28 cellular contexts compared by ENCODE assay signal in genomic region chr3:26346497-26346896, GRCh38.
"Had no signal": no experiment of that assay in that cellular context is flagged by ENCODE, and none has a peak within 500 bp of the region (broad histone marks: within the 10 kb centered on the region; RNA-seq: fewer than 3 reads in every experiment).

No MANE protein-coding gene starts in this region.

- FAIRE-seq: colon, endometrium, endothelial cell of umbilical vein, frontal cortex had no signal

- H3K4me3 ChIP-seq: colonic mucosa, coronary artery, dorsolateral prefrontal cortex, esophagus muscularis mucosa, esophagus squamous epithelium, gastrocnemius medialis, gastroesophageal sphincter, heart left ventricle, heart right ventricle had no signal

- H3K27me3 ChIP-seq: colonic mucosa, dorsolateral prefrontal cortex, esophagus muscularis mucosa, esophagus squamous epithelium, foreskin keratinocyte, gastrocnemius medialis, gastroesophageal sphincter, heart left ventricle, heart right ventricle had no signal

- H3K36me3 ChIP-seq: colonic mucosa, esophagus muscularis mucosa, esophagus squamous epithelium, gastrocnemius medialis, gastroesophageal sphincter, heart left ventricle, heart right ventricle had no signal

- H3K27ac ChIP-seq: colonic mucosa, coronary artery, dorsolateral prefrontal cortex, epithelial cell of prostate, esophagus muscularis mucosa, esophagus squamous epithelium, foreskin keratinocyte, gastrocnemius medialis, gastroesophageal sphincter, heart left ventricle, heart right ventricle had no signal

- H3K4me1 ChIP-seq: colonic mucosa, esophagus muscularis mucosa, esophagus squamous epithelium, foreskin keratinocyte, gastrocnemius medialis, gastroesophageal sphincter, heart left ventricle, heart right ventricle had no signal

- DNase-seq: colonic mucosa; cortex of kidney; dermis blood vessel endothelial cell; dorsolateral prefrontal cortex; effector CD4-positive, alpha-beta T cell; effector CD8-positive, alpha-beta T cell; effector memory CD4-positive, alpha-beta T cell; effector memory CD8-positive, alpha-beta T cell; endodermal cell; erythroblast; esophagus squamous epithelium; foreskin fibroblast; foreskin keratinocyte; foreskin melanocyte; gastrocnemius medialis; glutamatergic neuron; head of caudate nucleus; heart right ventricle had no signal

- ATAC-seq: effector memory CD8-positive, alpha-beta T cell; esophagus mucosa; foreskin keratinocyte; gastrocnemius medialis; gastroesophageal sphincter; heart left ventricle; heart right ventricle had no signal

- H3K9me3 ChIP-seq: colonic mucosa, gastrocnemius medialis had no signal
